ENCODE assay signal across 1 cellular context in genomic region chr16:84141143-84141670, GRCh38.
TF ChIP-seq lines count a peak whose summit lies in the region.

No MANE protein-coding gene starts in this region.

TF ChIP-seq in HepG2, 621 proteins besides CTCF, POLR2A, EP300 and RAD21 (continued from another document and continues in another):
- TF ChIP-seq ZNF432 (CRISPR knock-in tag; IDR thresholded peaks at IDR 0.05; ENCODE audit: borderline replicate concordance) = no peak
- TF ChIP-seq ZNF121 (CRISPR knock-in tag; IDR thresholded peaks at IDR 0.05) = no peak
- TF ChIP-seq KLF9 (CRISPR knock-in tag; IDR thresholded peaks at IDR 0.05; ENCODE audit: low read depth) = no peak
- no peak for TF ChIP-seq ZNF142 (CRISPR knock-in tag; IDR thresholded peaks at IDR 0.05)
- TF ChIP-seq DBP (CRISPR knock-in tag; IDR thresholded peaks at IDR 0.05; ENCODE audit: not compliant biosample characterization) = no peak
- no peak for TF ChIP-seq CSRNP2 (CRISPR knock-in tag; conservative IDR thresholded peaks at IDR 0.05; ENCODE audit: low read depth)
- TF ChIP-seq TFDP2 (CRISPR knock-in tag; IDR thresholded peaks at IDR 0.05) = peak; percentile 18; the same call in 1 of the 2 replicates
- TF ChIP-seq ZBTB25 (CRISPR knock-in tag; IDR thresholded peaks at IDR 0.05) = no peak
- TF ChIP-seq ZNF713 (CRISPR knock-in tag; IDR thresholded peaks at IDR 0.05) = no peak
- no peak for TF ChIP-seq NFAT5 (CRISPR knock-in tag; IDR thresholded peaks at IDR 0.05)
- no peak for TF ChIP-seq ZNF44 (CRISPR knock-in tag; IDR thresholded peaks at IDR 0.05)
- TF ChIP-seq ZNF207 (IDR thresholded peaks at IDR 0.05; ENCODE audit: borderline replicate concordance) = no peak
- no peak for TF ChIP-seq KDM2A (CRISPR knock-in tag; IDR thresholded peaks at IDR 0.05; ENCODE audit: borderline replicate concordance, low read depth)
- peak; percentile 51; the same call in 1 of the 2 replicates for TF ChIP-seq SP4 (CRISPR knock-in tag; IDR thresholded peaks at IDR 0.05)
- TF ChIP-seq TMF1 (CRISPR knock-in tag; IDR thresholded peaks at IDR 0.05; ENCODE audit: low read depth) = no peak
- no peak for TF ChIP-seq MZF1 (CRISPR knock-in tag; IDR thresholded peaks at IDR 0.05; ENCODE audit: borderline replicate concordance)
- no peak for TF ChIP-seq ZNF766 (CRISPR knock-in tag; IDR thresholded peaks at IDR 0.05; ENCODE audit: borderline replicate concordance)
- TF ChIP-seq ZNF883 (CRISPR knock-in tag; IDR thresholded peaks at IDR 0.05; ENCODE audit: not compliant biosample characterization) = peak; percentile 49
- TF ChIP-seq FOXA3 (CRISPR knock-in tag; IDR thresholded peaks at IDR 0.05) = no peak
- TF ChIP-seq ZNF761 (CRISPR knock-in tag; conservative IDR thresholded peaks at IDR 0.05) = 0 out of 2 replicates have a peak, but pooled peaks have one; percentile 63
- TF ChIP-seq ZNF362 (CRISPR knock-in tag; IDR thresholded peaks at IDR 0.05; ENCODE audit: borderline replicate concordance) = peak; percentile 21; the same call in 1 of the 2 replicates
- no peak for TF ChIP-seq KMT2B (CRISPR knock-in tag; IDR thresholded peaks at IDR 0.05)
- TF ChIP-seq KDM3A (CRISPR knock-in tag; IDR thresholded peaks at IDR 0.05; ENCODE audit: low read depth) = no peak
- 0 out of 2 replicates have a peak, but pooled peaks have one; percentile 49 for TF ChIP-seq ATF7-NPFF (CRISPR knock-in tag; IDR thresholded peaks at IDR 0.05; ENCODE audit: low read depth)
- no peak for TF ChIP-seq ZBED4 (CRISPR knock-in tag; IDR thresholded peaks at IDR 0.05; ENCODE audit: borderline replicate concordance)
- no peak for TF ChIP-seq ATF3 (CRISPR knock-in tag; IDR thresholded peaks at IDR 0.05)
- TF ChIP-seq MXI1 (IDR thresholded peaks at IDR 0.05; ENCODE audit: borderline replicate concordance, low read depth, low read length) = peak; percentile 37; the same call in 1 of the 3 replicates
- TF ChIP-seq BCL6 (CRISPR knock-in tag; IDR thresholded peaks at IDR 0.05) = no peak
- no peak; the same call in 1 of the 2 replicates for TF ChIP-seq THRA (CRISPR knock-in tag; IDR thresholded peaks at IDR 0.05; ENCODE audit: borderline replicate concordance)
- TF ChIP-seq CAMTA2 (CRISPR knock-in tag; IDR thresholded peaks at IDR 0.05; ENCODE audit: borderline replicate concordance) = no peak
- TF ChIP-seq ZNF768 (CRISPR knock-in tag; IDR thresholded peaks at IDR 0.05) = no peak
- TF ChIP-seq ZNF510 (CRISPR knock-in tag; IDR thresholded peaks at IDR 0.05; ENCODE audit: low read depth) = no peak
